9 cellular contexts compared by ENCODE assay signal in the genomic region with DNA sequence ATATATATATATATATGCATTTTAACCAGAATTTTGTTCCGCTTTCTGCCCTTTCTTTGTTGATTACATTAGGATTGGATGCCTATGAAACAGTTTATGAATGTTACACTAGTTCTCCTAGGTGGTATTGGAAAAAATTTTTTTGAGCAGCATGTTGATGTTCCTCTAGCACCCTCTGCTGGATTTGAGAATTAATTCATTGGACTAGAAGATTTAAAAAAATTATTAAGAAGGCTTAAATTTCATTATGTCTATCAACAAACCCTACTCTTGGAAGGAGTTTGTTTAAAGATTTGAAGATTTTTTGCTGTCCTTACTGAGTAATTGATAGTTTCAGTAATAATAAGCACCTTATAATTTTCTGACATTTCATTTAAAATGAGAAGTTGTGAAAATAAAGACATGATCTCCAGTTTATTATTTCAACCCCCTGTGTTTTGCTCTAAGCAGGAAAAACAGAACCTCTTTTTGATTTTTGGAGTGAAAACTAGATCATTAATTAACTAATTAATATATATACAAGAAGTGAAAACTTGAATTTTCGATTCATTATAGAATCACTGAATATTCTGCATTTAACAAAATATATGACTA.
DNase-seq lines count a peak whose midpoint lies in the region; ATAC-seq, FAIRE-seq and TF ChIP-seq lines count a peak whose summit lies in the region.
"Had no signal": no experiment of that assay in that cellular context is flagged by ENCODE, and none has a peak within 500 bp of the region (broad histone marks: within the 10 kb centered on the region; RNA-seq: fewer than 3 reads in every experiment).

No MANE protein-coding gene starts in this region.

- H3K4me3 ChIP-seq in GM12865 (ENCODE audit: low read depth, low read length) = no peak overlapping the region

- POLR2A ChIA-PET in WTC11 (lab: Charles Lee) = no interaction called here

- DNase-seq in GM12865 (ENCODE audit: low read depth) = peak; percentile 48
- peak; percentile 60 to 62 for DNase-seq in NCI-H2081 (lab: John Stamatoyannopoulos, UW)
- DNase-seq in WTC11 (ENCODE audit: low spot score) = no peak
- DNase-seq in T1000 (lab: John Stamatoyannopoulos, UW) = no peak
- DNase-seq in amniotic stem cell (lab: John Stamatoyannopoulos, UW) = no peak
- DNase-seq: activated naive CD8-positive, alpha-beta T cell treated with anti-CD3 and anti-CD28 coated beads, Interleukin-2, amount 10 ng/mL, durations not matched to agents 7 days and 5 days had no signal

- CTCF ChIA-PET in WTC11 (lab: Charles Lee) = no interaction called here

- H3K27me3 Mint-ChIP-seq in WTC11 (ENCODE audit: low read depth) = peaks cover 3% of the 10 kb centered on the region; the same call in 1 of the 2 replicates
- H3K27me3 Mint-ChIP-seq: activated naive CD8-positive, alpha-beta T cell treated with anti-CD3 and anti-CD28 coated beads, Interleukin-2, amount 10 ng/mL, durations not matched to agents 7 days and 5 days had no signal

- TF ChIP-seq CTCF in 22Rv1 (IDR thresholded peaks at IDR 0.05) (peak; percentile 60), GM12865 (IDR thresholded peaks at IDR 0.05; ENCODE audit: insufficient read depth, low read depth, low read length, missing control alignments) (peak; percentile 47), WTC11 (IDR thresholded peaks at IDR 0.05) (peak; percentile 34; the same call in 1 of the 2 replicates)

- no peak overlapping the region for H3K4me3 Mint-ChIP-seq in WTC11
- H3K4me3 Mint-ChIP-seq: activated naive CD8-positive, alpha-beta T cell treated with anti-CD3 and anti-CD28 coated beads, Interleukin-2, amount 10 ng/mL, durations not matched to agents 7 days and 5 days had no signal

- H3K27ac ChIP-seq in 22Rv1 = no peak overlapping the region

- FAIRE-seq in islet of Langerhans (lab: Jason Lieb, UNC) = peak; percentile 98

- ATAC-seq in WTC11 (no peak), GM19455 (IDR thresholded peaks at IDR 0.05; ENCODE audit: unreplicated experiment) (no peak)

- H3K36me3 Mint-ChIP-seq in WTC11 = peaks cover 18% of the 10 kb centered on the region
- H3K36me3 Mint-ChIP-seq: activated naive CD8-positive, alpha-beta T cell treated with anti-CD3 and anti-CD28 coated beads, Interleukin-2, amount 10 ng/mL, durations not matched to agents 7 days and 5 days had no signal

- no peaks in the 10 kb centered on the region for H3K4me1 Mint-ChIP-seq in WTC11
- H3K4me1 Mint-ChIP-seq: activated naive CD8-positive, alpha-beta T cell treated with anti-CD3 and anti-CD28 coated beads, Interleukin-2, amount 10 ng/mL, durations not matched to agents 7 days and 5 days had no signal

- H3K9me3 Mint-ChIP-seq in WTC11 = peaks cover 38% of the 10 kb centered on the region
- H3K9me3 Mint-ChIP-seq: activated naive CD8-positive, alpha-beta T cell treated with anti-CD3 and anti-CD28 coated beads, Interleukin-2, amount 10 ng/mL, durations not matched to agents 7 days and 5 days had no signal

- H3K27ac Mint-ChIP-seq in WTC11 = no peak overlapping the region
- H3K27ac Mint-ChIP-seq: activated naive CD8-positive, alpha-beta T cell treated with anti-CD3 and anti-CD28 coated beads, Interleukin-2, amount 10 ng/mL, durations not matched to agents 7 days and 5 days had no signal

TF ChIP-seq in WTC11, 78 proteins besides CTCF, POLR2A, EP300 and RAD21:
- TF ChIP-seq ATF1 (CRISPR knock-in tag; IDR thresholded peaks at IDR 0.05) (no peak), RORB (CRISPR knock-in tag; IDR thresholded peaks at IDR 0.05) (no peak), NR3C1 (CRISPR knock-in tag; conservative IDR thresholded peaks at IDR 0.05; ENCODE audit: low read depth) (no peak), ZNF232 (CRISPR knock-in tag; IDR thresholded peaks at IDR 0.05) (no peak), JUN (CRISPR knock-in tag; IDR thresholded peaks at IDR 0.05) (no peak)
- TF ChIP-seq, protein P1, sequence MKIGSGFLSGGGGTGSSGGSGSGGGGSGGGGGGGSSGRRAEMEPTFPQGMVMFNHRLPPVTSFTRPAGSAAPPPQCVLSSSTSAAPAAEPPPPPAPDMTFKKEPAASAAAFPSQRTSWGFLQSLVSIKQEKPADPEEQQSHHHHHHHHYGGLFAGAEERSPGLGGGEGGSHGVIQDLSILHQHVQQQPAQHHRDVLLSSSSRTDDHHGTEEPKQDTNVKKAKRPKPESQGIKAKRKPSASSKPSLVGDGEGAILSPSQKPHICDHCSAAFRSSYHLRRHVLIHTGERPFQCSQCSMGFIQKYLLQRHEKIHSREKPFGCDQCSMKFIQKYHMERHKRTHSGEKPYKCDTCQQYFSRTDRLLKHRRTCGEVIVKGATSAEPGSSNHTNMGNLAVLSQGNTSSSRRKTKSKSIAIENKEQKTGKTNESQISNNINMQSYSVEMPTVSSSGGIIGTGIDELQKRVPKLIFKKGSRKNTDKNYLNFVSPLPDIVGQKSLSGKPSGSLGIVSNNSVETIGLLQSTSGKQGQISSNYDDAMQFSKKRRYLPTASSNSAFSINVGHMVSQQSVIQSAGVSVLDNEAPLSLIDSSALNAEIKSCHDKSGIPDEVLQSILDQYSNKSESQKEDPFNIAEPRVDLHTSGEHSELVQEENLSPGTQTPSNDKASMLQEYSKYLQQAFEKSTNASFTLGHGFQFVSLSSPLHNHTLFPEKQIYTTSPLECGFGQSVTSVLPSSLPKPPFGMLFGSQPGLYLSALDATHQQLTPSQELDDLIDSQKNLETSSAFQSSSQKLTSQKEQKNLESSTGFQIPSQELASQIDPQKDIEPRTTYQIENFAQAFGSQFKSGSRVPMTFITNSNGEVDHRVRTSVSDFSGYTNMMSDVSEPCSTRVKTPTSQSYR (CRISPR knock-in tag; IDR thresholded peaks at IDR 0.05) = no peak
- TF ChIP-seq, protein P2, sequence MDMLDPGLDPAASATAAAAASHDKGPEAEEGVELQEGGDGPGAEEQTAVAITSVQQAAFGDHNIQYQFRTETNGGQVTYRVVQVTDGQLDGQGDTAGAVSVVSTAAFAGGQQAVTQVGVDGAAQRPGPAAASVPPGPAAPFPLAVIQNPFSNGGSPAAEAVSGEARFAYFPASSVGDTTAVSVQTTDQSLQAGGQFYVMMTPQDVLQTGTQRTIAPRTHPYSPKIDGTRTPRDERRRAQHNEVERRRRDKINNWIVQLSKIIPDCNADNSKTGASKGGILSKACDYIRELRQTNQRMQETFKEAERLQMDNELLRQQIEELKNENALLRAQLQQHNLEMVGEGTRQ (CRISPR knock-in tag; IDR thresholded peaks at IDR 0.05) = no peak

Comparison
In these comparisons a context has a peak if more than half of its experiments do, and no peak if none do; other contexts are left out.
1. DNase-seq: peak in GM12865 (single experiment) and NCI-H2081 (2 of 2); none in WTC11 (single experiment), T1000 (single experiment) and amniotic stem cell (single experiment).
2. Peak in every context shown above with its lines, with median percentiles within 50 percentile points of each other: CTCF ChIP-seq.